In genomic region chr12:124456133-124456651, GRCh38 we compare ENCODE assay signal across 13 cellular contexts.
A peak's percentile ranks its signal among the peaks of the same experiment; 100 is the strongest.
DNase-seq lines count a peak whose midpoint lies in the region; ATAC-seq, FAIRE-seq and TF ChIP-seq lines count a peak whose summit lies in the region.
"Had no signal": no experiment of that assay in that cellular context is flagged by ENCODE, and none has a peak within 500 bp of the region (broad histone marks: within the 10 kb centered on the region; RNA-seq: fewer than 3 reads in every experiment).

No MANE protein-coding gene starts in this region.

- TF ChIP-seq EP300 in upper lobe of left lung (IDR thresholded peaks at IDR 0.05), result no peak

- DNase-seq in heart right ventricle (peak in 1 of 2 donors; percentile 7), right atrium auricular region (ENCODE audit: low spot score) (no peak), T-cell (no peak), kidney (peak; percentile 22), upper lobe of left lung (no peak), NCI-H82 (lab: John Stamatoyannopoulos, UW) (no peak), dedifferentiated amniotic fluid mesenchymal stem cell (ENCODE audit: extremely low spot score) (no peak)
- no peak for DNase-seq in central memory CD4-positive, alpha-beta T cell
- DNase-seq: body of pancreas, mesendoderm, NCI-H2107, OCI-M1 had no signal

- TF ChIP-seq POLR2A in upper lobe of left lung (IDR thresholded peaks at IDR 0.05), result no peak

- H3K27ac Mint-ChIP-seq in T-cell, result peak overlapping the region; percentile 67 to 82

- TF ChIP-seq CTCF in heart right ventricle (IDR thresholded peaks at IDR 0.05) (no peak), right atrium auricular region (IDR thresholded peaks at IDR 0.05) (no peak), kidney (IDR thresholded peaks at IDR 0.05; ENCODE audit: borderline replicate concordance, extremely low read depth, insufficient read depth) (no peak), upper lobe of left lung (IDR thresholded peaks at IDR 0.05) (no peak)

- intact Hi-C loops in heart right ventricle (cut with DNase I) (loop anchor here in 5 of 10 donors (5.0 to 10.0 kb wide), 7 partner anchors 51 to 309 kb away; partner anchors contain the start of gene NCOR2 (in 1 of the 5)), kidney (cut with DNase I) (no loop called here)

- H3K4me1 ChIP-seq in heart right ventricle, result peaks cover 34 to 78% (median 73%) of the 10 kb centered on the region in 9 donors
- H3K4me1 ChIP-seq in right atrium auricular region, result peaks cover 0 to 72% of the 10 kb centered on the region in 2 donors
- peaks cover 24 to 26% of the 10 kb centered on the region in 2 donors for H3K4me1 ChIP-seq in kidney (ENCODE audit: control insufficient read depth in 1 of 2, insufficient read depth in 1 of 2, low read depth in 1 of 2, low read length in 2 of 2)
- peaks cover 65 to 77% (median 68%) of the 10 kb centered on the region in 4 donors for H3K4me1 ChIP-seq in upper lobe of left lung

- no peaks in the 10 kb centered on the region for H3K27me3 ChIP-seq in heart right ventricle
- H3K27me3 ChIP-seq in right atrium auricular region, result no peaks in the 10 kb centered on the region
- H3K27me3 ChIP-seq in upper lobe of left lung, result no peaks in the 10 kb centered on the region
- H3K27me3 ChIP-seq: body of pancreas had no signal

- FAIRE-seq in kidney (lab: Jason Lieb, UNC), result no peak

- peaks cover 13% of the 10 kb centered on the region for H3K36me3 Mint-ChIP-seq in T-cell

- CTCF ChIA-PET in T-cell (lab: Charles Lee), result interaction anchor here in 1 of 2 donors (1.2 kb wide), 1 partner anchor 10 kb away, joined by 4 read pairs; no protein-coding TSS in a partner anchor

- WGBS in heart right ventricle, 2 donors, result 97% methylated on average over 12 of the region's 12 CpGs
- 93 to 96% methylated on average over 11 to 12 of the region's 12 CpGs for WGBS in upper lobe of left lung, 2 donors

- no peak overlapping the region for H3K9ac ChIP-seq in kidney (ENCODE audit: low read length in 2 of 2)
- H3K9ac ChIP-seq: KMS-11 had no signal

- H3K27me3 Mint-ChIP-seq in T-cell, result no peaks in the 10 kb centered on the region

- ATAC-seq in heart right ventricle, result no peak
- no peak for ATAC-seq in T-cell (replicated peaks in 1 of 4)
- ATAC-seq in upper lobe of left lung (ENCODE audit: low FRiP score in 2 of 2), result no peak
- ATAC-seq: body of pancreas had no signal

- H3K4me3 ChIP-seq in heart right ventricle, result peak overlapping the region in 3 of 10 donors; percentile 44 to 48 (median 44)
- H3K4me3 ChIP-seq in right atrium auricular region, result no peak overlapping the region
- no peak overlapping the region for H3K4me3 ChIP-seq in kidney (ENCODE audit: low read length in 2 of 2)
- H3K4me3 ChIP-seq in upper lobe of left lung, result peak overlapping the region in 1 of 4 donors; percentile 47
- H3K4me3 ChIP-seq: body of pancreas had no signal

- peak overlapping the region; percentile 69 to 76 (median 71) for H3K4me3 Mint-ChIP-seq in T-cell

- no peaks in the 10 kb centered on the region for H3K9me3 Mint-ChIP-seq in T-cell

- H3K27ac ChIP-seq in heart right ventricle (peak overlapping the region in 6 of 10 donors; percentile 34 to 94 (median 86)), right atrium auricular region (peak overlapping the region in 1 of 2 donors; percentile 90), kidney (ENCODE audit: low read depth in 2 of 2, low read length in 2 of 2) (no peak overlapping the region), upper lobe of left lung (peak overlapping the region; percentile 72 to 87 (median 82))
- H3K27ac ChIP-seq: KMS-11 had no signal

- POLR2A ChIA-PET in T-cell (lab: Charles Lee), result interaction anchor here in 1 of 2 donors (0.6 kb wide), 1 partner anchor 11 kb away, joined by 4 read pairs; no protein-coding TSS in a partner anchor

- H3K9me3 ChIP-seq in heart right ventricle, result peaks cover 0 to 2% (median 0%) of the 10 kb centered on the region in 11 donors
- H3K9me3 ChIP-seq in right atrium auricular region, result no peaks in the 10 kb centered on the region
- H3K9me3 ChIP-seq in kidney (ENCODE audit: control insufficient read depth in 1 of 2, low read length in 2 of 2), result no peaks in the 10 kb centered on the region
- no peaks in the 10 kb centered on the region for H3K9me3 ChIP-seq in upper lobe of left lung
- H3K9me3 ChIP-seq: body of pancreas had no signal

- H3K4me1 Mint-ChIP-seq in T-cell, result peaks cover 36 to 68% (median 46%) of the 10 kb centered on the region in 3 donors

- H3K36me3 ChIP-seq in heart right ventricle (peaks cover 0 to 50% (median 9%) of the 10 kb centered on the region in 9 donors), right atrium auricular region (peaks cover 26% of the 10 kb centered on the region), kidney (ENCODE audit: control insufficient read depth in 1 of 2, insufficient read depth in 2 of 2, low read length in 2 of 2) (peaks cover 5 to 22% of the 10 kb centered on the region in 2 donors), upper lobe of left lung (peaks cover 7 to 42% (median 27%) of the 10 kb centered on the region in 4 donors)

Comparison
In these comparisons a context has a peak if more than half of its experiments do, and no peak if none do; other contexts are left out.
1. H3K27ac ChIP-seq: peak in heart right ventricle (6 of 10) and upper lobe of left lung (4 of 4); none in kidney (0 of 2).